ENCODE assay signal across 15 cellular contexts in genomic region chr4:41442818-41443217, GRCh38.
A peak's percentile ranks its signal among the peaks of the same experiment; 100 is the strongest.
DNase-seq lines count a peak whose midpoint lies in the region; ATAC-seq, FAIRE-seq and TF ChIP-seq lines count a peak whose summit lies in the region.
"Had no signal": no experiment of that assay in that cellular context is flagged by ENCODE, and none has a peak within 500 bp of the region (broad histone marks: within the 10 kb centered on the region; RNA-seq: fewer than 3 reads in every experiment).

No MANE protein-coding gene starts in this region.

- no peak overlapping the region for H3K9ac ChIP-seq in endocrine pancreas (ENCODE audit: control insufficient read depth, insufficient read depth, low read length)

- no peaks in the 10 kb centered on the region for H3K9me3 ChIP-seq in endocrine pancreas (ENCODE audit: control insufficient read depth, low read length)

- no peaks in the 10 kb centered on the region for H3K36me3 ChIP-seq in endocrine pancreas (ENCODE audit: control insufficient read depth, insufficient read depth, low read length)

- TF ChIP-seq CTCF in LNCaP clone FGC (IDR thresholded peaks at IDR 0.05; ENCODE audit: control insufficient read depth, extremely low read depth, insufficient read depth) = no peak

- peak; percentile 46 for DNase-seq in COR-L47 (lab: John Stamatoyannopoulos, UW)
- peak; percentile 97 for DNase-seq in LNCaP clone FGC (ENCODE audit: low read depth)
- peak; percentile 74 for DNase-seq in NCI-H526 treated with DMSO at 0.1 percent for 48 hours (lab: John Stamatoyannopoulos, UW)
- no peak for DNase-seq in RCC 7860 (ENCODE audit: low spot score)
- no peak for DNase-seq in mucosa of gallbladder (ENCODE audit: low spot score)
- DNase-seq in cerebellar nuclear complex (lab: John Stamatoyannopoulos, UW) = no peak
- DNase-seq: activated CD4-positive, alpha-beta T cell treated with anti-CD3 and anti-CD28 coated beads, Interleukin-2, amount 50 U/mL, for 4 hours; activated naive CD4-positive, alpha-beta T cell treated with Interleukin-2 at 50 U/mL for 16 hours; caudate nucleus; CD8-positive, alpha-beta T cell; effector CD8-positive, alpha-beta T cell; right cardiac atrium; T-helper 1 cell had no signal

- H3K4me1 ChIP-seq in endocrine pancreas (ENCODE audit: control insufficient read depth, insufficient read depth, low read length) = peaks cover 15% of the 10 kb centered on the region

- no peak for ATAC-seq in HG03565 (IDR thresholded peaks at IDR 0.05; ENCODE audit: unreplicated experiment)
- ATAC-seq: CD8-positive, alpha-beta T cell; right cardiac atrium had no signal

- FAIRE-seq in RCC 7860 (lab: Jason Lieb, UNC) = no peak

- no peaks in the 10 kb centered on the region for H3K27me3 ChIP-seq in endocrine pancreas (ENCODE audit: control insufficient read depth, insufficient read depth, low read length)

- 0 out of 2 replicates have a peak overlapping the region, but pooled peaks have one; percentile 16 for H3K4me3 ChIP-seq in LNCaP clone FGC (ENCODE audit: low read depth, low read length)
- peak overlapping the region; percentile 49 for H3K4me3 ChIP-seq in endocrine pancreas (ENCODE audit: control insufficient read depth, insufficient read depth, low read length)

Comparison
In these comparisons a context has a peak if more than half of its experiments do, and no peak if none do; other contexts are left out.
1. DNase-seq: peak in COR-L47 (single experiment), LNCaP clone FGC (single experiment) and NCI-H526 treated with DMSO at 0.1 percent for 48 hours (single experiment); none in RCC 7860 (single experiment), mucosa of gallbladder (single experiment) and cerebellar nuclear complex (0 of 2).